20 cellular contexts compared by ENCODE assay signal in the genomic region with DNA sequence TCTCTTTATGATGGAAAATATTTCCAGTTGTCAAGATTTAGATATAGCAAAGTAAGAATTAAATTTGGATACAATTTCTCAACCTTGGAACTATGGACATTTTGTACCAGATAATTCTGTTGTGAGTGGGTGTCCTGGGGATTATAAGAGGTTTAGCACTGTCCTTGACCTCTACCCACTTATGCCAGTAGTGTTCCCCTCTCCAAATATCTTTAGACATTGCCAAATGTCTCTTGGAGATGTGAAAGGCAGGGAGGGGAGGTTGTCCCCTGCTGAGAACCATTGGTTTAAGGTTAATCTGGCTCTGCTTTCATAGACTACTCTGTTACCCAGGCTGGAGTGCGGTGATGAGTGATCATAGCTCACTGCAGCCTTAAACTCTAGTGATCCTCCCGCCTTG. TPM values are rescaled to one million over a fixed set of nuclear protein-coding genes. Genes with fewer than 3 reads are reported as not detected.
DNase-seq lines count a peak whose midpoint lies in the region; ATAC-seq and TF ChIP-seq lines count a peak whose summit lies in the region.
"Had no signal": no experiment of that assay in that cellular context is flagged by ENCODE, and none has a peak within 500 bp of the region (broad histone marks: within the 10 kb centered on the region; RNA-seq: fewer than 3 reads in every experiment).

A gene (plus strand): TSS at position 244 of the 400 bp plus-strand sequence. CDS start 423 bp downstream, outside the sequence.

- H3K9me2 ChIP-seq in GM23338 (ENCODE audit: insufficient read depth), result no peaks in the 10 kb centered on the region

- intact Hi-C loops in natural killer cell (cut with micrococcal nuclease) (no loop called here), right lobe of liver (cut with DNase I) (loop anchor here in 1 of 2 donors (10.0 kb wide), 1 partner anchor 117 kb away; no protein-coding TSS in a partner anchor)

- no peak for ATAC-seq in GM23338
- ATAC-seq in natural killer cell, result no peak
- ATAC-seq in HG03565 (IDR thresholded peaks at IDR 0.05; ENCODE audit: unreplicated experiment), result no peak
- no peak for ATAC-seq in right lobe of liver
- ATAC-seq in HG02588 (IDR thresholded peaks at IDR 0.05; ENCODE audit: unreplicated experiment), result no peak
- ATAC-seq: stimulated activated naive B cell treated with anti-CD40 and anti-IgM and Interleukin-4, amounts not matched to agents 10 μg/mL and 1 μg/mL and 100 μg/mL, for 72 hours had no signal

- H3K4me1 ChIP-seq in ACC112 (ENCODE audit: control insufficient read depth, insufficient read depth, low read length, unreplicated experiment) (peaks cover 42% of the 10 kb centered on the region), GM23338 (ENCODE audit: insufficient read depth) (no peaks in the 10 kb centered on the region), endodermal cell (ENCODE audit: control insufficient read depth, insufficient read depth, low read length) (no peaks in the 10 kb centered on the region), right lobe of liver (no peaks in the 10 kb centered on the region)
- H3K4me1 ChIP-seq: colonic mucosa had no signal

- H3K4me1 Mint-ChIP-seq in GM23338 (peaks cover 5% of the 10 kb centered on the region; the same call in 2 of the 3 replicates), endodermal cell (no peaks in the 10 kb centered on the region), natural killer cell (peaks cover under 1 to 8% of the 10 kb centered on the region in 2 donors)

- DNase-seq in GM23338 (ENCODE audit: low spot score) (no peak), endodermal cell (no peak), natural killer cell (no peak), D341Med (ENCODE audit: low spot score) (no peak), right lobe of liver (no peak)
- DNase-seq: activated CD4-positive, alpha-beta memory T cell treated with anti-CD3 and anti-CD28 coated beads, Interleukin-2, amount 10 ng/mL, durations not matched to agents 7 days and 5 days; activated naive CD4-positive, alpha-beta T cell treated with Interleukin-2 at 50 U/mL for 16 hours; activated T-cell treated with anti-CD3 and anti-CD28 coated beads for 4 hours; CD4-positive, CD25-positive, alpha-beta regulatory T cell; colonic mucosa; DMS79 treated with DMSO at 0.1 percent for 48 hours; glutamatergic neuron; HCEC 1CT; NCI-H187 treated with DMSO at 0.1 percent for 48 hours; nucleus accumbens; sigmoid colon; stimulated activated naive B cell treated with anti-CD40 and anti-IgM and Interleukin-4, amounts not matched to agents 10 μg/mL and 1 μg/mL and 100 μg/mL, for 72 hours had no signal

- peak within 1 kb of the TSS; percentile 83 for H3K27ac Mint-ChIP-seq in GM23338
- H3K27ac Mint-ChIP-seq in endodermal cell, result peak within 1 kb of the TSS; percentile 26
- peak within 1 kb of the TSS in 1 of 2 donors; percentile 2 for H3K27ac Mint-ChIP-seq in natural killer cell
- H3K27ac Mint-ChIP-seq: activated CD4-positive, alpha-beta memory T cell treated with anti-CD3 and anti-CD28 coated beads, Interleukin-2, amount 10 ng/mL, durations not matched to agents 7 days and 5 days; stimulated activated naive B cell treated with anti-CD40 and anti-IgM and Interleukin-4, amounts not matched to agents 10 μg/mL and 1 μg/mL and 100 μg/mL, for 72 hours had no signal

- H3K4me3 ChIP-seq in ACC112 (ENCODE audit: low read depth, low read length) (no peak within 1 kb of the TSS), GM23338 (no peak within 1 kb of the TSS), endodermal cell (ENCODE audit: low read length) (no peak within 1 kb of the TSS), right lobe of liver (no peak within 1 kb of the TSS)
- H3K4me3 ChIP-seq: colonic mucosa, sigmoid colon had no signal

- H3K27me3 Mint-ChIP-seq in GM23338 (ENCODE audit: insufficient read depth, low read depth, poor library complexity), result no peaks in the 10 kb centered on the region
- no peaks in the 10 kb centered on the region for H3K27me3 Mint-ChIP-seq in endodermal cell (ENCODE audit: insufficient read depth)
- H3K27me3 Mint-ChIP-seq in natural killer cell (ENCODE audit: low read depth in 2 of 2), result no peaks in the 10 kb centered on the region
- H3K27me3 Mint-ChIP-seq: activated CD4-positive, alpha-beta memory T cell treated with anti-CD3 and anti-CD28 coated beads, Interleukin-2, amount 10 ng/mL, durations not matched to agents 7 days and 5 days; CD4-positive, CD25-positive, alpha-beta regulatory T cell; stimulated activated naive B cell treated with anti-CD40 and anti-IgM and Interleukin-4, amounts not matched to agents 10 μg/mL and 1 μg/mL and 100 μg/mL, for 72 hours had no signal

- H3F3A ChIP-seq in GM23338 (replicated peaks; ENCODE audit: low read depth), result no peaks in the 10 kb centered on the region

- no peak within 1 kb of the TSS for H3K9ac ChIP-seq in endodermal cell (ENCODE audit: extremely low read depth, low read length, poor library complexity, severe bottlenecking)

- no peak for TF ChIP-seq POLR2A in right lobe of liver (IDR thresholded peaks at IDR 0.05)

- H3K79me2 ChIP-seq in ACC112 (ENCODE audit: control insufficient read depth, insufficient read depth, low read length, unreplicated experiment), result peaks cover 49% of the 10 kb centered on the region
- peaks cover 12% of the 10 kb centered on the region for H3K79me2 ChIP-seq in GM23338 (replicated peaks; ENCODE audit: insufficient read depth)

- H3K27me3 ChIP-seq in ACC112 (ENCODE audit: insufficient read depth, low read length), result no peaks in the 10 kb centered on the region
- H3K27me3 ChIP-seq in GM23338 (ENCODE audit: insufficient read depth), result no peaks in the 10 kb centered on the region
- no peaks in the 10 kb centered on the region for H3K27me3 ChIP-seq in endodermal cell (ENCODE audit: control insufficient read depth, insufficient read depth, low read length, poor library complexity, severe bottlenecking)
- no peaks in the 10 kb centered on the region for H3K27me3 ChIP-seq in right lobe of liver
- H3K27me3 ChIP-seq: colonic mucosa, sigmoid colon had no signal

- no peak within 1 kb of the TSS for H2AFZ ChIP-seq in ACC112 (ENCODE audit: low read length, unreplicated experiment)
- no peak within 1 kb of the TSS for H2AFZ ChIP-seq in GM23338

- 96 to 100% methylated on average over 2 of the region's 2 CpGs for WGBS in endodermal cell (ENCODE audit: insufficient coverage in 1 of 2, insufficient read length in 1 of 2), 2 experiments
- WGBS in right lobe of liver (ENCODE audit: insufficient coverage, low coverage, low lambda C conversion rate, missing lambda C conversion rate), result 100% methylated on average over 2 of the region's 2 CpGs

- H3K9me3 ChIP-seq in endodermal cell (ENCODE audit: control insufficient read depth, low read length) (no peaks in the 10 kb centered on the region), right lobe of liver (no peaks in the 10 kb centered on the region)
- H3K9me3 ChIP-seq: colonic mucosa, sigmoid colon had no signal

- no peaks in the 10 kb centered on the region for H3K9me3 Mint-ChIP-seq in GM23338
- no peaks in the 10 kb centered on the region for H3K9me3 Mint-ChIP-seq in endodermal cell
- H3K9me3 Mint-ChIP-seq in natural killer cell, result no peaks in the 10 kb centered on the region
- H3K9me3 Mint-ChIP-seq: activated CD4-positive, alpha-beta memory T cell treated with anti-CD3 and anti-CD28 coated beads, Interleukin-2, amount 10 ng/mL, durations not matched to agents 7 days and 5 days; CD4-positive, CD25-positive, alpha-beta regulatory T cell; stimulated activated naive B cell treated with anti-CD40 and anti-IgM and Interleukin-4, amounts not matched to agents 10 μg/mL and 1 μg/mL and 100 μg/mL, for 72 hours had no signal

- H3K27ac ChIP-seq in ACC112 (ENCODE audit: low read depth, low read length) (peak within 1 kb of the TSS; percentile 30), GM23338 (ENCODE audit: low read depth) (no peak within 1 kb of the TSS; the same call in 1 of the 2 replicates), endodermal cell (ENCODE audit: low read depth, low read length) (no peak within 1 kb of the TSS), right lobe of liver (no peak within 1 kb of the TSS)
- H3K27ac ChIP-seq: colonic mucosa, sigmoid colon had no signal

- peaks cover 17% of the 10 kb centered on the region; the same call in 1 of the 2 replicates for H4K20me1 ChIP-seq in GM23338 (replicated peaks; ENCODE audit: insufficient read depth)

- H3K4me3 Mint-ChIP-seq in GM23338, result no peak within 1 kb of the TSS
- H3K4me3 Mint-ChIP-seq in endodermal cell, result no peak within 1 kb of the TSS
- H3K4me3 Mint-ChIP-seq in natural killer cell, result no peak within 1 kb of the TSS
- H3K4me3 Mint-ChIP-seq: activated CD4-positive, alpha-beta memory T cell treated with anti-CD3 and anti-CD28 coated beads, Interleukin-2, amount 10 ng/mL, durations not matched to agents 7 days and 5 days; CD4-positive, CD25-positive, alpha-beta regulatory T cell; stimulated activated naive B cell treated with anti-CD40 and anti-IgM and Interleukin-4, amounts not matched to agents 10 μg/mL and 1 μg/mL and 100 μg/mL, for 72 hours had no signal

- no peak within 1 kb of the TSS for H3K4me2 ChIP-seq in GM23338

- no peak for TF ChIP-seq CTCF in GM23338 (conservative IDR thresholded peaks at IDR 0.05; ENCODE audit: low read depth in 2 of 2)
- no peak for TF ChIP-seq CTCF in endodermal cell (conservative IDR thresholded peaks at IDR 0.05)
- no peak for TF ChIP-seq CTCF in natural killer cell (IDR thresholded peaks at IDR 0.05)
- no peak for TF ChIP-seq CTCF in right lobe of liver (IDR thresholded peaks at IDR 0.05)

- peaks cover 65% of the 10 kb centered on the region for H3K36me3 Mint-ChIP-seq in GM23338 (ENCODE audit: low read depth)
- peaks cover 55% of the 10 kb centered on the region for H3K36me3 Mint-ChIP-seq in endodermal cell (ENCODE audit: low read depth)
- peaks cover 15% of the 10 kb centered on the region for H3K36me3 Mint-ChIP-seq in natural killer cell

- peaks cover 32% of the 10 kb centered on the region for H3K36me3 ChIP-seq in ACC112 (ENCODE audit: insufficient read depth, low read length)
- peaks cover 22% of the 10 kb centered on the region; the same call in 1 of the 2 replicates for H3K36me3 ChIP-seq in GM23338 (ENCODE audit: insufficient read depth)
- H3K36me3 ChIP-seq in endodermal cell (ENCODE audit: control insufficient read depth, insufficient read depth, low read length), result peaks cover 83% of the 10 kb centered on the region
- peaks cover 0 to 52% (median 12%) of the 10 kb centered on the region in 4 donors for H3K36me3 ChIP-seq in right lobe of liver

TF ChIP-seq in GM23338, 12 proteins besides CTCF, POLR2A, EP300 and RAD21 (continues in another document):
- TF ChIP-seq CREB1 (CRISPR knock-in tag; IDR thresholded peaks at IDR 0.05; ENCODE audit: low read depth) (no peak), EZH2 (IDR thresholded peaks at IDR 0.05; ENCODE audit: low read depth, unreplicated experiment) (no peak), EZH2phosphoT487 (IDR thresholded peaks at IDR 0.05; ENCODE audit: unreplicated experiment) (no peak), NANOG (IDR thresholded peaks at IDR 0.05; ENCODE audit: borderline replicate concordance) (no peak)

RNA-seq across cellular contexts. Expression of the gene that starts here (rescaled TPM):
- 9.3 and 9.9 TPM in 2 replicates for total RNA-seq in GM23338 (2014; rRNA removed; shearing (Covaris generic))
- 4.7 and 5.1 TPM in 2 replicates for polyA plus RNA-seq in GM23338 (2016; fragmentation: Nextera tagmentation; extraction: Ambion mirVana)
- total RNA-seq in endodermal cell, result 10 to 100 TPM in 1 of 2 donors, 1 to 10 TPM in 1; 9.3 to 12.2 TPM
- polyA plus RNA-seq in endodermal cell (2013, experiment 1 of 2), result 3.8 TPM
- polyA plus RNA-seq in endodermal cell (2013, experiment 2 of 2), result 3.8 TPM
- total RNA-seq in natural killer cell, result 10 to 100 TPM in 2 of 3 donors, 1 to 10 TPM in 1; 8.9 to 11.2 (median 11.0) TPM
- 1 to 10 TPM; 1.5 to 3.8 (median 1.7) TPM for total RNA-seq in right lobe of liver
